In the genomic region with DNA sequence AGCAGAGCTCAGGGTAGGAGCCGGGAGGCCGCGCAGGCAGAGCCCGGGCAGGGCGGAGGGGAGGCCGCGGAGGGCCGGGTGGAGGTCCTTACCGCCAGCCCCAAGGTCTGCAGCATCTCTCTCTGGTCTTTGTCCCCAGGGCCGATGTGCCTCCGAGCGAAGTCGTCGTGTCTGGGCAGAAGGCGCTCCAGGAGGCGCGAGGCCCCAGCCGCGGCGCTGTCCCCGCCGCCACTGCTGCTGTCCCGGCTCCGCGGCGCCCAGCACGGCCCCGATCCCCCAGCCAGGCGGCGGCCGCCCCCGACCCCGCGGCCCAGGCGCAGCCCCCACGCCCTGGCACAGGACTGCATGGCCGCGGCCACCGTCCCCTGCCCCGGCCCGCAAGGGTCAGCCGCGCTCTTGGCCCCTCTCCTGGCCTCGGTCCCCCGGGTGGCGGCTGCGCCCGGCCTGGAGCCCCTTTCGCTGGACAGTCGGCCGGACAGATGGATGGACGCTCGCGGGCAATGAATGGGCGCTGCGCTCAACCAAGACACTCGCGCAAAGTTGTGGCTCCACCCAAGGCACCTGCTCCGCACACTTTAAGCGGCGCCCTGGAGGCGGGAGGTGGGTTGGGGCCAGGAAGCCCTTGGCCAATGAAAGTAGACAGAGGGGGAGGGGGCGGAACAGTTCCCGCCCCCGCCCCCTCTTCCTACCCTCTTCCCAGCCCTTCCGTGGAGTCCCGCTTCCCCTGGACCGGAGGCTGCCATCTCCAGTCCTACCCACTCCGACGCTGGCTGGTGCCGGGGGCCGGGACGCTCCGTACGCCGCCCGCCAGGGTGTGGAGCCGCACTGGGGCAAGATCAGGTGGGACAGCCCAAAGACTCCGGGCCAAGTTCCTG, we compare ENCODE assay signal across 2 cellular contexts.
TF ChIP-seq lines count a peak whose summit lies in the region.

A gene (minus strand): TSS at position 577 of the 875 bp plus-strand sequence. CDS start 230 bp downstream, at position 347.

TF ChIP-seq in Ishikawa, 13 proteins besides CTCF, POLR2A, EP300 and RAD21 (continued from another document):
- TF ChIP-seq, protein P1, sequence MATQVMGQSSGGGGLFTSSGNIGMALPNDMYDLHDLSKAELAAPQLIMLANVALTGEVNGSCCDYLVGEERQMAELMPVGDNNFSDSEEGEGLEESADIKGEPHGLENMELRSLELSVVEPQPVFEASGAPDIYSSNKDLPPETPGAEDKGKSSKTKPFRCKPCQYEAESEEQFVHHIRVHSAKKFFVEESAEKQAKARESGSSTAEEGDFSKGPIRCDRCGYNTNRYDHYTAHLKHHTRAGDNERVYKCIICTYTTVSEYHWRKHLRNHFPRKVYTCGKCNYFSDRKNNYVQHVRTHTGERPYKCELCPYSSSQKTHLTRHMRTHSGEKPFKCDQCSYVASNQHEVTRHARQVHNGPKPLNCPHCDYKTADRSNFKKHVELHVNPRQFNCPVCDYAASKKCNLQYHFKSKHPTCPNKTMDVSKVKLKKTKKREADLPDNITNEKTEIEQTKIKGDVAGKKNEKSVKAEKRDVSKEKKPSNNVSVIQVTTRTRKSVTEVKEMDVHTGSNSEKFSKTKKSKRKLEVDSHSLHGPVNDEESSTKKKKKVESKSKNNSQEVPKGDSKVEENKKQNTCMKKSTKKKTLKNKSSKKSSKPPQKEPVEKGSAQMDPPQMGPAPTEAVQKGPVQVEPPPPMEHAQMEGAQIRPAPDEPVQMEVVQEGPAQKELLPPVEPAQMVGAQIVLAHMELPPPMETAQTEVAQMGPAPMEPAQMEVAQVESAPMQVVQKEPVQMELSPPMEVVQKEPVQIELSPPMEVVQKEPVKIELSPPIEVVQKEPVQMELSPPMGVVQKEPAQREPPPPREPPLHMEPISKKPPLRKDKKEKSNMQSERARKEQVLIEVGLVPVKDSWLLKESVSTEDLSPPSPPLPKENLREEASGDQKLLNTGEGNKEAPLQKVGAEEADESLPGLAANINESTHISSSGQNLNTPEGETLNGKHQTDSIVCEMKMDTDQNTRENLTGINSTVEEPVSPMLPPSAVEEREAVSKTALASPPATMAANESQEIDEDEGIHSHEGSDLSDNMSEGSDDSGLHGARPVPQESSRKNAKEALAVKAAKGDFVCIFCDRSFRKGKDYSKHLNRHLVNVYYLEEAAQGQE (IDR thresholded peaks at IDR 0.05; ENCODE audit: low read depth), result no peak
- TF ChIP-seq TCF12 (IDR thresholded peaks at IDR 0.05; ENCODE audit: low read depth) (peak; percentile 36; the same call in 1 of the 2 replicates), FOXM1 (IDR thresholded peaks at IDR 0.05; ENCODE audit: borderline replicate concordance, low read depth) (no peak), EGR1 (IDR thresholded peaks at IDR 0.05) (peak; percentile 64; the same call in 1 of the 2 replicates), CEBPB (IDR thresholded peaks at IDR 0.05) (no peak), NFIC (IDR thresholded peaks at IDR 0.05) (peak; percentile 10; the same call in 1 of the 2 replicates), TAF1 (IDR thresholded peaks at IDR 0.05; ENCODE audit: low read depth) (peak; percentile 80), TEAD4 (IDR thresholded peaks at IDR 0.05) (no peak), CREB1 (IDR thresholded peaks at IDR 0.05; ENCODE audit: low read depth) (no peak), YY1 (IDR thresholded peaks at IDR 0.05; ENCODE audit: low read depth) (peak; percentile 64)
- TF ChIP-seq, protein P2, sequence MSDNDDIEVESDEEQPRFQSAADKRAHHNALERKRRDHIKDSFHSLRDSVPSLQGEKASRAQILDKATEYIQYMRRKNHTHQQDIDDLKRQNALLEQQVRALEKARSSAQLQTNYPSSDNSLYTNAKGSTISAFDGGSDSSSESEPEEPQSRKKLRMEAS (IDR thresholded peaks at IDR 0.05), result peak; percentile 58; the same call in 1 of the 2 replicates

TF ChIP-seq in HepG2, 621 proteins besides CTCF, POLR2A, EP300 and RAD21 (continued from another document and continues in another):
- TF ChIP-seq, protein P3, sequence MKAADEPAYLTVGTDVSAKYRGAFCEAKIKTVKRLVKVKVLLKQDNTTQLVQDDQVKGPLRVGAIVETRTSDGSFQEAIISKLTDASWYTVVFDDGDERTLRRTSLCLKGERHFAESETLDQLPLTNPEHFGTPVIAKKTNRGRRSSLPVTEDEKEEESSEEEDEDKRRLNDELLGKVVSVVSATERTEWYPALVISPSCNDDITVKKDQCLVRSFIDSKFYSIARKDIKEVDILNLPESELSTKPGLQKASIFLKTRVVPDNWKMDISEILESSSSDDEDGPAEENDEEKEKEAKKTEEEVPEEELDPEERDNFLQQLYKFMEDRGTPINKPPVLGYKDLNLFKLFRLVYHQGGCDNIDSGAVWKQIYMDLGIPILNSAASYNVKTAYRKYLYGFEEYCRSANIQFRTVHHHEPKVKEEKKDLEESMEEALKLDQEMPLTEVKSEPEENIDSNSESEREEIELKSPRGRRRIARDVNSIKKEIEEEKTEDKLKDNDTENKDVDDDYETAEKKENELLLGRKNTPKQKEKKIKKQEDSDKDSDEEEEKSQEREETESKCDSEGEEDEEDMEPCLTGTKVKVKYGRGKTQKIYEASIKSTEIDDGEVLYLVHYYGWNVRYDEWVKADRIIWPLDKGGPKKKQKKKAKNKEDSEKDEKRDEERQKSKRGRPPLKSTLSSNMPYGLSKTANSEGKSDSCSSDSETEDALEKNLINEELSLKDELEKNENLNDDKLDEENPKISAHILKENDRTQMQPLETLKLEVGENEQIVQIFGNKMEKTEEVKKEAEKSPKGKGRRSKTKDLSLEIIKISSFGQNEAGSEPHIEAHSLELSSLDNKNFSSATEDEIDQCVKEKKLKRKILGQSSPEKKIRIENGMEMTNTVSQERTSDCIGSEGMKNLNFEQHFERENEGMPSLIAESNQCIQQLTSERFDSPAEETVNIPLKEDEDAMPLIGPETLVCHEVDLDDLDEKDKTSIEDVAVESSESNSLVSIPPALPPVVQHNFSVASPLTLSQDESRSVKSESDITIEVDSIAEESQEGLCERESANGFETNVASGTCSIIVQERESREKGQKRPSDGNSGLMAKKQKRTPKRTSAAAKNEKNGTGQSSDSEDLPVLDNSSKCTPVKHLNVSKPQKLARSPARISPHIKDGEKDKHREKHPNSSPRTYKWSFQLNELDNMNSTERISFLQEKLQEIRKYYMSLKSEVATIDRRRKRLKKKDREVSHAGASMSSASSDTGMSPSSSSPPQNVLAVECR (CRISPR knock-in tag; IDR thresholded peaks at IDR 0.05; ENCODE audit: borderline replicate concordance), result peak; percentile 69; the same call in 1 of the 2 replicates
- no peak for TF ChIP-seq BRCA1 (CRISPR knock-in tag; IDR thresholded peaks at IDR 0.05)
- TF ChIP-seq ZNF441 (CRISPR knock-in tag; IDR thresholded peaks at IDR 0.05; ENCODE audit: borderline replicate concordance), result peak; percentile 59; the same call in 1 of the 2 replicates
- TF ChIP-seq MLLT10 (CRISPR knock-in tag; IDR thresholded peaks at IDR 0.05), result no peak
- TF ChIP-seq JUNB (CRISPR knock-in tag; IDR thresholded peaks at IDR 0.05; ENCODE audit: borderline replicate concordance), result no peak; the same call in 1 of the 2 replicates
- TF ChIP-seq, protein P4, sequence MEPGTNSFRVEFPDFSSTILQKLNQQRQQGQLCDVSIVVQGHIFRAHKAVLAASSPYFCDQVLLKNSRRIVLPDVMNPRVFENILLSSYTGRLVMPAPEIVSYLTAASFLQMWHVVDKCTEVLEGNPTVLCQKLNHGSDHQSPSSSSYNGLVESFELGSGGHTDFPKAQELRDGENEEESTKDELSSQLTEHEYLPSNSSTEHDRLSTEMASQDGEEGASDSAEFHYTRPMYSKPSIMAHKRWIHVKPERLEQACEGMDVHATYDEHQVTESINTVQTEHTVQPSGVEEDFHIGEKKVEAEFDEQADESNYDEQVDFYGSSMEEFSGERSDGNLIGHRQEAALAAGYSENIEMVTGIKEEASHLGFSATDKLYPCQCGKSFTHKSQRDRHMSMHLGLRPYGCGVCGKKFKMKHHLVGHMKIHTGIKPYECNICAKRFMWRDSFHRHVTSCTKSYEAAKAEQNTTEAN (CRISPR knock-in tag; conservative IDR thresholded peaks at IDR 0.05), result peak; percentile 74
- TF ChIP-seq ARNT2 (CRISPR knock-in tag; IDR thresholded peaks at IDR 0.05; ENCODE audit: low read depth), result peak; percentile 79
- TF ChIP-seq, protein P5, sequence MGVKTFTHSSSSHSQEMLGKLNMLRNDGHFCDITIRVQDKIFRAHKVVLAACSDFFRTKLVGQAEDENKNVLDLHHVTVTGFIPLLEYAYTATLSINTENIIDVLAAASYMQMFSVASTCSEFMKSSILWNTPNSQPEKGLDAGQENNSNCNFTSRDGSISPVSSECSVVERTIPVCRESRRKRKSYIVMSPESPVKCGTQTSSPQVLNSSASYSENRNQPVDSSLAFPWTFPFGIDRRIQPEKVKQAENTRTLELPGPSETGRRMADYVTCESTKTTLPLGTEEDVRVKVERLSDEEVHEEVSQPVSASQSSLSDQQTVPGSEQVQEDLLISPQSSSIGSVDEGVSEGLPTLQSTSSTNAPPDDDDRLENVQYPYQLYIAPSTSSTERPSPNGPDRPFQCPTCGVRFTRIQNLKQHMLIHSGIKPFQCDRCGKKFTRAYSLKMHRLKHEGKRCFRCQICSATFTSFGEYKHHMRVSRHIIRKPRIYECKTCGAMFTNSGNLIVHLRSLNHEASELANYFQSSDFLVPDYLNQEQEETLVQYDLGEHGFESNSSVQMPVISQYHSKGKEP (CRISPR knock-in tag; IDR thresholded peaks at IDR 0.05), result no peak
- no peak; the same call in 1 of the 2 replicates for TF ChIP-seq NFKB2 (CRISPR knock-in tag; IDR thresholded peaks at IDR 0.05; ENCODE audit: borderline replicate concordance)
- TF ChIP-seq FOXA1 (IDR thresholded peaks at IDR 0.05), result no peak
- TF ChIP-seq FOXA1 (CRISPR knock-in tag; IDR thresholded peaks at IDR 0.05), result no peak
- peak; percentile 69; the same call in 1 of the 2 replicates for TF ChIP-seq ZBTB38 (CRISPR knock-in tag; IDR thresholded peaks at IDR 0.05)
- TF ChIP-seq KDM3A (CRISPR knock-in tag; IDR thresholded peaks at IDR 0.05; ENCODE audit: low read depth), result no peak
- TF ChIP-seq, protein P6, sequence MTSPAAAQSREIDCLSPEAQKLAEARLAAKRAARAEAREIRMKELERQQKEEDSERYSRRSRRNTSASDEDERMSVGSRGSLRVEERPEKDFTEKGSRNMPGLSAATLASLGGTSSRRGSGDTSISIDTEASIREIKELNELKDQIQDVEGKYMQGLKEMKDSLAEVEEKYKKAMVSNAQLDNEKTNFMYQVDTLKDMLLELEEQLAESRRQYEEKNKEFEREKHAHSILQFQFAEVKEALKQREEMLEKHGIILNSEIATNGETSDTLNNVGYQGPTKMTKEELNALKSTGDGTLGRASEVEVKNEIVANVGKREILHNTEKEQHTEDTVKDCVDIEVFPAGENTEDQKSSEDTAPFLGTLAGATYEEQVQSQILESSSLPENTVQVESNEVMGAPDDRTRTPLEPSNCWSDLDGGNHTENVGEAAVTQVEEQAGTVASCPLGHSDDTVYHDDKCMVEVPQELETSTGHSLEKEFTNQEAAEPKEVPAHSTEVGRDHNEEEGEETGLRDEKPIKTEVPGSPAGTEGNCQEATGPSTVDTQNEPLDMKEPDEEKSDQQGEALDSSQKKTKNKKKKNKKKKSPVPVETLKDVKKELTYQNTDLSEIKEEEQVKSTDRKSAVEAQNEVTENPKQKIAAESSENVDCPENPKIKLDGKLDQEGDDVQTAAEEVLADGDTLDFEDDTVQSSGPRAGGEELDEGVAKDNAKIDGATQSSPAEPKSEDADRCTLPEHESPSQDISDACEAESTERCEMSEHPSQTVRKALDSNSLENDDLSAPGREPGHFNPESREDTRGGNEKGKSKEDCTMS (CRISPR knock-in tag; conservative IDR thresholded peaks at IDR 0.05), result no peak
- TF ChIP-seq, protein P7, sequence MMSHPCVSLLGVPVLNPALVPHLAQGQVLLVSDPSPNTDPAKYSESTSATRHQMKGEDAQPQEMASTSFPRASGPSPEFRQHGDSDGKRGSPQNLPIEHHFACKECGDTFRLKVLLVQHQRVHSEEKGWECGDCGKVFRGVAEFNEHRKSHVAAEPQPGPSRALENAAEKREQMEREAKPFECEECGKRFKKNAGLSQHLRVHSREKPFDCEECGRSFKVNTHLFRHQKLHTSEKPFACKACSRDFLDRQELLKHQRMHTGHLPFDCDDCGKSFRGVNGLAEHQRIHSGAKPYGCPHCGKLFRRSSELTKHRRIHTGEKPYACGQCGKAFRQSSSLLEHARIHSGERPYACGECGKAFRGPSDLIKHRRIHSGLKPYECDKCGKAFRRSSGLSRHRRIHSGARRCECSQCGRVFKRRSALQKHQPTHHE (CRISPR knock-in tag; IDR thresholded peaks at IDR 0.05; ENCODE audit: borderline replicate concordance), result peak; percentile 57; the same call in 1 of the 2 replicates
- no peak; the same call in 1 of the 2 replicates for TF ChIP-seq ZNF772 (CRISPR knock-in tag; IDR thresholded peaks at IDR 0.05)
- no peak for TF ChIP-seq GPN1 (CRISPR knock-in tag; IDR thresholded peaks at IDR 0.05; ENCODE audit: borderline replicate concordance)
- no peak for TF ChIP-seq MAFF (IDR thresholded peaks at IDR 0.05; ENCODE audit: low read depth, low read length)
- TF ChIP-seq NONO (IDR thresholded peaks at IDR 0.05), result no peak
- peak; percentile 82; the same call in 1 of the 2 replicates for TF ChIP-seq NONO (CRISPR knock-in tag; conservative IDR thresholded peaks at IDR 0.05)
- peak; percentile 54; the same call in 1 of the 2 replicates for TF ChIP-seq ZNF230 (CRISPR knock-in tag; IDR thresholded peaks at IDR 0.05)
- TF ChIP-seq GATA4 (IDR thresholded peaks at IDR 0.05; ENCODE audit: borderline replicate concordance, low read depth), result no peak; the same call in 1 of the 2 replicates
- TF ChIP-seq, protein P8, sequence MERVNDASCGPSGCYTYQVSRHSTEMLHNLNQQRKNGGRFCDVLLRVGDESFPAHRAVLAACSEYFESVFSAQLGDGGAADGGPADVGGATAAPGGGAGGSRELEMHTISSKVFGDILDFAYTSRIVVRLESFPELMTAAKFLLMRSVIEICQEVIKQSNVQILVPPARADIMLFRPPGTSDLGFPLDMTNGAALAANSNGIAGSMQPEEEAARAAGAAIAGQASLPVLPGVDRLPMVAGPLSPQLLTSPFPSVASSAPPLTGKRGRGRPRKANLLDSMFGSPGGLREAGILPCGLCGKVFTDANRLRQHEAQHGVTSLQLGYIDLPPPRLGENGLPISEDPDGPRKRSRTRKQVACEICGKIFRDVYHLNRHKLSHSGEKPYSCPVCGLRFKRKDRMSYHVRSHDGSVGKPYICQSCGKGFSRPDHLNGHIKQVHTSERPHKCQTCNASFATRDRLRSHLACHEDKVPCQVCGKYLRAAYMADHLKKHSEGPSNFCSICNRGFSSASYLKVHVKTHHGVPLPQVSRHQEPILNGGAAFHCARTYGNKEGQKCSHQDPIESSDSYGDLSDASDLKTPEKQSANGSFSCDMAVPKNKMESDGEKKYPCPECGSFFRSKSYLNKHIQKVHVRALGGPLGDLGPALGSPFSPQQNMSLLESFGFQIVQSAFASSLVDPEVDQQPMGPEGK (CRISPR knock-in tag; IDR thresholded peaks at IDR 0.05), result peak; percentile 89
- no peak for TF ChIP-seq ZFP1 (CRISPR knock-in tag; IDR thresholded peaks at IDR 0.05)
- TF ChIP-seq TBX3 (IDR thresholded peaks at IDR 0.05; ENCODE audit: borderline replicate concordance), result peak; percentile 26; the same call in 1 of the 2 replicates
- no peak for TF ChIP-seq MAFK (conservative IDR thresholded peaks at IDR 0.05 in 1 of 2, IDR thresholded peaks at IDR 0.05 in 1 of 2; ENCODE audit: low read length in 2 of 2)
- TF ChIP-seq ZSCAN29 (CRISPR knock-in tag; conservative IDR thresholded peaks at IDR 0.05), result peak; percentile 24; the same call in 1 of the 2 replicates
- peak; percentile 41; the same call in 1 of the 2 replicates for TF ChIP-seq SAFB2 (CRISPR knock-in tag; IDR thresholded peaks at IDR 0.05; ENCODE audit: borderline replicate concordance, low read depth)
- TF ChIP-seq TARDBP (CRISPR knock-in tag; IDR thresholded peaks at IDR 0.05), result peak; percentile 40
- no peak for TF ChIP-seq RFX5 (IDR thresholded peaks at IDR 0.05; ENCODE audit: low read depth, low read length)
- no peak for TF ChIP-seq NPAS2 (CRISPR knock-in tag; IDR thresholded peaks at IDR 0.05; ENCODE audit: borderline replicate concordance)
- no peak for TF ChIP-seq MAFG (CRISPR knock-in tag; IDR thresholded peaks at IDR 0.05)
- peak; percentile 62; the same call in 1 of the 2 replicates for TF ChIP-seq ZNF792 (CRISPR knock-in tag; IDR thresholded peaks at IDR 0.05)
- TF ChIP-seq HOXD1 (CRISPR knock-in tag; IDR thresholded peaks at IDR 0.05), result peak; percentile 67; the same call in 1 of the 2 replicates
- no peak for TF ChIP-seq PAF1 (CRISPR knock-in tag; IDR thresholded peaks at IDR 0.05)
